24 cellular contexts compared by ENCODE assay signal in the genomic region with DNA sequence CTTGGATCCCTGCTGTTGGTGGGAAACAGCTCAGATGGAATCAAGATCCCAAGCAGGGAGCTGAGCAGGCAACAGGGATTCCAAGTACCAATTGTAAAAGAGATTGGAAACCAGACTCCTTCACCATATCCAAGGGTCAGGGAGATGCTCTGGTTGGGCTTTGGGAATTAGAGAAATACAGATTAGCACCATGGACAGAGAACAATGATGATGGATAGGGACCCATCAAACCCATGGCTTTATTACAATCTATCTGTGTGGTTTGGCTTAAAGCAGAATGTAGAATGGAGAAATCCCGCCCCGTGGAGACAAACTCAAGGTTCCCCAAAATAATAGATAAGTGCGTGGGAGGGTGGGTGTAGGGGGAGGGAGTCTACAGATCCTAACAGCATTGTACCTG.
DNase-seq lines count a peak whose midpoint lies in the region; TF ChIP-seq lines count a peak whose summit lies in the region.
"Had no signal": no experiment of that assay in that cellular context is flagged by ENCODE, and none has a peak within 500 bp of the region (broad histone marks: within the 10 kb centered on the region; RNA-seq: fewer than 3 reads in every experiment).

No MANE protein-coding gene starts in this region.

- no peak overlapping the region for H2BK5ac ChIP-seq in neuronal stem cell (ENCODE audit: low read length)

- no peak overlapping the region for H3K23ac ChIP-seq in neuronal stem cell (ENCODE audit: low read depth, low read length, poor library complexity)

- in situ Hi-C loops in KBM-7 (cut with MboI; ENCODE audit: low pct_unique_long_range_greater_than_20kb, low sequenced_read_pairs): no loop called here

- H3K9me3 ChIP-seq in breast epithelium (no peaks in the 10 kb centered on the region), neuronal stem cell (replicated peaks in 1 of 2; ENCODE audit: control insufficient read depth in 2 of 2, insufficient read depth in 1 of 2, low read depth in 1 of 2, low read length in 2 of 2) (no peaks in the 10 kb centered on the region)

- H3K9me3 Mint-ChIP-seq in MCF 10A (ENCODE audit: unreplicated experiment): no peaks in the 10 kb centered on the region
- H3K9me3 Mint-ChIP-seq: CD14-positive monocyte, T-cell had no signal

- H3K27me3 ChIP-seq in breast epithelium (peaks cover 0 to 10% of the 10 kb centered on the region in 2 donors), neuronal stem cell (ENCODE audit: control insufficient read depth in 3 of 3, insufficient read depth in 3 of 3, low read depth in 1 of 3, low read length in 3 of 3) (peaks cover 0 to 4% (median 0%) of the 10 kb centered on the region in 3 experiments)

- H2BK15ac ChIP-seq in neuronal stem cell (ENCODE audit: low read length): no peak overlapping the region

- H3K27ac ChIP-seq in breast epithelium (no peak overlapping the region), neuronal stem cell (replicated peaks; ENCODE audit: low read length) (no peak overlapping the region)
- H3K27ac ChIP-seq: PC-9 had no signal

- no peaks in the 10 kb centered on the region for H3K4me1 Mint-ChIP-seq in MCF 10A (ENCODE audit: insufficient read depth, unreplicated experiment)
- H3K4me1 Mint-ChIP-seq: B cell, IgD-negative memory B cell had no signal

- no peak overlapping the region for H3K4me3 Mint-ChIP-seq in MCF 10A (ENCODE audit: unreplicated experiment)
- H3K4me3 Mint-ChIP-seq: B cell, CD14-positive monocyte, IgD-negative memory B cell, T-cell had no signal

- no peak for TF ChIP-seq CTCF in MCF 10A (IDR thresholded peaks at IDR 0.05; ENCODE audit: unreplicated experiment)
- TF ChIP-seq CTCF in breast epithelium (IDR thresholded peaks at IDR 0.05): no peak
- no peak for TF ChIP-seq CTCF in epithelial cell of esophagus (IDR thresholded peaks at IDR 0.05; ENCODE audit: insufficient read depth, low read depth, low read length, missing control alignments)
- TF ChIP-seq CTCF in GM10248 (IDR thresholded peaks at IDR 0.05; ENCODE audit: control extremely low read depth, extremely low read depth, low read depth, missing control alignments): no peak

- POLR2A ChIA-PET in MCF 10A (lab: Yijun Ruan, JAX): no interaction called here
- POLR2A ChIA-PET in GM10248 (lab: Yijun Ruan, JAX): no interaction called here

- intact Hi-C loops in MCF 10A (cut with micrococcal nuclease): no loop called here
- intact Hi-C loops in breast epithelium (cut with DNase I; ENCODE audit: low total_unique reads): no loop called here

- H3K27me3 Mint-ChIP-seq in MCF 10A (ENCODE audit: insufficient read depth, unreplicated experiment): peaks cover 41% of the 10 kb centered on the region
- H3K27me3 Mint-ChIP-seq: IgD-negative memory B cell had no signal

- no peak overlapping the region for H3K4ac ChIP-seq in neuronal stem cell (ENCODE audit: low read length)

- H4K8ac ChIP-seq in neuronal stem cell (ENCODE audit: low read depth, low read length): no peak overlapping the region

- DNase-seq in MCF 10A (ENCODE audit: unreplicated experiment) (peak; percentile 9), breast epithelium (ENCODE audit: low spot score in 2 of 2) (no peak), OCI-M1 (lab: John Stamatoyannopoulos, UW) (peak; percentile 4), epithelial cell of esophagus (ENCODE audit: low read depth) (peak; percentile 7), KBM-7 (no peak), neuronal stem cell (ENCODE audit: low spot score) (no peak), GM10248 (ENCODE audit: extremely low spot score) (no peak)
- DNase-seq: 8988T, DMS53, EL, GOT3, HCEC 1CT, NCI-H1092, NCI-H1436, NCI-H187 treated with DMSO at 0.1 percent for 48 hours, NCI-H2107, NCI-H446 treated with DMSO at 0.1 percent for 48 hours, NCI-H526 treated with DMSO at 0.1 percent for 48 hours, PC-9, SIG-M5, T-cell had no signal

- H3K4me3 ChIP-seq in breast epithelium (no peak overlapping the region), epithelial cell of esophagus (ENCODE audit: low read length) (no peak overlapping the region), neuronal stem cell (ENCODE audit: low read length in 2 of 2) (no peak overlapping the region)
- H3K4me3 ChIP-seq: PC-9 had no signal

- no peak for TF ChIP-seq POLR2A in breast epithelium (IDR thresholded peaks at IDR 0.05)

- H2BK12ac ChIP-seq in neuronal stem cell (ENCODE audit: low read length): no peak overlapping the region

- no peak overlapping the region for H3K18ac ChIP-seq in neuronal stem cell (ENCODE audit: low read length)

- no peak overlapping the region for H3K27ac Mint-ChIP-seq in MCF 10A (ENCODE audit: low read depth, unreplicated experiment)
- H3K27ac Mint-ChIP-seq: B cell, IgD-negative memory B cell, T-cell had no signal

- CTCF ChIA-PET in MCF 10A (lab: Yijun Ruan, JAX) (interaction anchor here (0.6 kb wide), 1 partner anchor 801 kb away, joined by 3 read pairs; no protein-coding TSS in a partner anchor), GM10248 (lab: Yijun Ruan, JAX) (interaction anchor here (1.0 kb wide), 1 partner anchor 27 kb away, joined by 4 read pairs; no protein-coding TSS in a partner anchor)

- no peaks in the 10 kb centered on the region for H3K4me1 ChIP-seq in breast epithelium
- peaks cover 0 to 6% of the 10 kb centered on the region in 2 donors for H3K4me1 ChIP-seq in neuronal stem cell (ENCODE audit: control insufficient read depth in 2 of 2, insufficient read depth in 1 of 2, low read depth in 1 of 2, low read length in 2 of 2)

- H4K91ac ChIP-seq in neuronal stem cell (ENCODE audit: low read depth, low read length, poor library complexity): no peak overlapping the region

- H2AK5ac ChIP-seq in neuronal stem cell (ENCODE audit: low read depth, low read length): no peak overlapping the region

- no TSS peak for BruUV-seq in MCF 10A (replicated peaks; lab: Mats Ljungman, UMichigan)

- H3K4me2 ChIP-seq in neuronal stem cell (ENCODE audit: insufficient read depth, low read length, poor library complexity, severe bottlenecking): no peak overlapping the region
- H3K4me2 ChIP-seq: PC-9 had no signal

- no CpG with 5 or more reads among the region's 3 CpGs for WGBS in neuronal stem cell (ENCODE audit: extremely low coverage in 2 of 2, insufficient read length in 2 of 2, insufficient replicate concordance in 1 of 2), 2 donors

- H2AFZ ChIP-seq in neuronal stem cell (ENCODE audit: low read length): no peak overlapping the region
- H2AFZ ChIP-seq: PC-9 had no signal

- no peaks in the 10 kb centered on the region for H3K36me3 Mint-ChIP-seq in MCF 10A (ENCODE audit: insufficient read depth, unreplicated experiment)
- H3K36me3 Mint-ChIP-seq: CD14-positive monocyte, IgD-negative memory B cell, T-cell had no signal

- H3K79me1 ChIP-seq in neuronal stem cell (ENCODE audit: low read depth, low read length): no peaks in the 10 kb centered on the region

- no peaks in the 10 kb centered on the region for H3K36me3 ChIP-seq in breast epithelium
- no peaks in the 10 kb centered on the region for H3K36me3 ChIP-seq in neuronal stem cell (replicated peaks in 1 of 2; ENCODE audit: control insufficient read depth in 2 of 2, insufficient read depth in 2 of 2, low read length in 2 of 2)

- no peak overlapping the region for H2BK120ac ChIP-seq in neuronal stem cell (ENCODE audit: low read depth, low read length)

- no peak overlapping the region for H3K14ac ChIP-seq in neuronal stem cell (ENCODE audit: low read length)

- no peak overlapping the region for H3K9ac ChIP-seq in neuronal stem cell (ENCODE audit: low read depth, low read length, poor library complexity)

Comparison
In these comparisons a context has a peak if more than half of its experiments do, and no peak if none do; other contexts are left out.
1. DNase-seq: peak in MCF 10A (single experiment), OCI-M1 (single experiment) and epithelial cell of esophagus (single experiment); none in breast epithelium (0 of 2), KBM-7 (single experiment), neuronal stem cell (single experiment) and GM10248 (single experiment).